ENCODE assay signal across 21 cellular contexts in the genomic region with DNA sequence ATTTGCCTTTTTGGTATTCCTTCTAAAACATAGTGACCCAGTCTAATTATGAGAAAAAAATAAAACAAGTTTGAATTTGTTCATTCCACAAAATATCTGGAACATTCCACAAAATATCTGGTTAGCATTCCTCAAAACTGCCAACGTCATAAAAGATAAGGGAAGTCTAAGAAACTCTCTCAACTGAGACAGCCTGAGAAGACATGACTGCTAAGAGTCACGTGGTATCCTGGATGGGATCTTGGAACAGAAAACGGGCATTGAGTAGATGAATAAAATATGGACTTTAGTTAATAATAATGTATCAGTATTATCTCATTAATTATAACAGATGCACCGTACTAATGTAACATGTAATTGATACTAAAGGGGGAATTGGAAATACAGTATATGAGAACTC.
"Had no signal": no experiment of that assay in that cellular context is flagged by ENCODE, and none has a peak within 500 bp of the region (broad histone marks: within the 10 kb centered on the region; RNA-seq: fewer than 3 reads in every experiment).

No MANE protein-coding gene starts in this region.

- H3K27ac ChIP-seq: SJSA1, SK-N-MC had no signal

- H3K27me3 ChIP-seq: SJSA1 had no signal

- H3K27ac Mint-ChIP-seq: IgD-negative memory B cell had no signal

- H3K9me3 Mint-ChIP-seq: IgD-negative memory B cell had no signal

- H3K36me3 ChIP-seq: SJSA1 had no signal

- H3K27me3 Mint-ChIP-seq: IgD-negative memory B cell had no signal

- FAIRE-seq: RCC 7860 had no signal

- H3K4me1 ChIP-seq: SJSA1 had no signal

- H3K36me3 Mint-ChIP-seq: IgD-negative memory B cell had no signal

- H3K4me3 ChIP-seq: SJSA1, SK-N-MC had no signal

- H3K9me3 ChIP-seq: SJSA1 had no signal

- H3K4me3 Mint-ChIP-seq: IgD-negative memory B cell had no signal

- DNase-seq: KBM-7, MV-4-11, NCI-H1048, NCI-H1105, NCI-H1417, NCI-H1436 treated with DMSO at 0.1 percent for 48 hours, NCI-H1694, NCI-H187 treated with DMSO at 0.1 percent for 48 hours, NCI-H2029 treated with DMSO at 0.1 percent for 48 hours, NCI-H2171 treated with DMSO at 0.1 percent for 48 hours, NCI-H510A, NCI-H524 treated with DMSO at 0.1 percent for 48 hours, NCI-H69, NCI-H774, Right ventricle myocardium superior, RPMI8226, SIG-M5 had no signal

- H3K4me1 Mint-ChIP-seq: IgD-negative memory B cell had no signal
